15 cellular contexts compared by ENCODE assay signal in genomic region chr19:2524361-2524839, GRCh38. TPM values are rescaled to one million over a fixed set of nuclear protein-coding genes. Genes with fewer than 3 reads are reported as not detected.
DNase-seq lines count a peak whose midpoint lies in the region; ATAC-seq and TF ChIP-seq lines count a peak whose summit lies in the region.
"Had no signal": no experiment of that assay in that cellular context is flagged by ENCODE, and none has a peak within 500 bp of the region (broad histone marks: within the 10 kb centered on the region; RNA-seq: fewer than 3 reads in every experiment).

No MANE protein-coding gene starts in this region.

- peak overlapping the region; percentile 11; the same call in 1 of the 2 replicates for H3K4me2 ChIP-seq in IMR-90 (ENCODE audit: low read depth, low read length)

- H3K27me3 ChIP-seq in A673 (replicated peaks; ENCODE audit: insufficient read depth, low read depth, low read length, poor library complexity): no peaks in the 10 kb centered on the region
- H3K27me3 ChIP-seq in IMR-90 (ENCODE audit: control insufficient read depth, insufficient read depth, low read length): no peaks in the 10 kb centered on the region
- no peaks in the 10 kb centered on the region for H3K27me3 ChIP-seq in dorsolateral prefrontal cortex
- H3K27me3 ChIP-seq: left lung had no signal

- no TSS peak for BruUV-seq in A673 (replicated peaks; lab: Mats Ljungman, UMichigan)
- no TSS peak for BruUV-seq in IMR-90 (replicated peaks; lab: Mats Ljungman, UMichigan)

- no peak for TF ChIP-seq RAD21 in IMR-90 (IDR thresholded peaks at IDR 0.05; ENCODE audit: low read length)

- 89% methylated on average over 16 of the region's 16 CpGs; no CpG with 5 or more reads in 1 of the 2 experiments for WGBS in IMR-90 (ENCODE audit: extremely low coverage in 2 of 2, insufficient read length in 1 of 2), 2 experiments

- peak overlapping the region; percentile 89 for H2AFZ ChIP-seq in IMR-90 (replicated peaks; ENCODE audit: low read length, poor library complexity)

- in situ Hi-C loops in IMR-90 (cut with MboI; ENCODE audit: low sequenced_read_pairs) (no loop called here), ACHN (cut with HindIII; ENCODE audit: low pct_ligation_motif_present, low pct_unique_long_range_greater_than_20kb, low sequenced_read_pairs) (no loop called here)

- H3K79me1 ChIP-seq in IMR-90 (ENCODE audit: low read depth in 1 of 2, low read length in 2 of 2): peaks cover 0 to 11% of the 10 kb centered on the region in 2 experiments; a peak in 1 of 4 replicates

- DNase-seq in A673 (ENCODE audit: low spot score) (no peak), IMR-90 (no peak), dorsolateral prefrontal cortex (no peak), NCI-H1105 treated with DMSO at 0.1 percent for 48 hours (lab: John Stamatoyannopoulos, UW) (no peak), 8988T (no peak), ACHN (no peak), NCI-H446 treated with DMSO at 0.1 percent for 48 hours (lab: John Stamatoyannopoulos, UW) (no peak)
- DNase-seq: activated CD4-positive, alpha-beta T cell treated with anti-CD3 and anti-CD28 coated beads for 48 hours; activated T-cell treated with anti-CD3 and anti-CD28 coated beads, Interleukin-2, amount 50 U/mL, for 4 hours; naive thymus-derived CD4-positive, alpha-beta T cell; NCI-H2107; stimulated activated CD4-positive, alpha-beta T cell treated with anti-CD3 and anti-CD28 coated beads, Interleukin-1b, Interleukin-23, amount 100 ng/mL, for 48 hours; T-helper 9 cell had no signal

- no peaks in the 10 kb centered on the region for H4K20me1 ChIP-seq in IMR-90 (ENCODE audit: insufficient read depth, low read length)

- H2BK120ac ChIP-seq in IMR-90 (ENCODE audit: low read depth, low read length): peak overlapping the region; percentile 92

- dilution Hi-C loops in IMR-90 (cut with HindIII; ENCODE audit: low sequenced_read_pairs, unreplicated experiment): no loop called here

- peak overlapping the region; percentile 92 for H3K4ac ChIP-seq in IMR-90 (ENCODE audit: low read depth, low read length)

- H3K36me3 ChIP-seq in A673 (ENCODE audit: insufficient read depth, low read length, poor library complexity, severe bottlenecking) (no peaks in the 10 kb centered on the region), IMR-90 (ENCODE audit: control insufficient read depth, insufficient read depth, low read length) (no peaks in the 10 kb centered on the region)
- H3K36me3 ChIP-seq: left lung had no signal

- H4K91ac ChIP-seq in IMR-90 (ENCODE audit: insufficient read depth, low read depth, low read length): peak overlapping the region; percentile 29; the same call in 1 of the 2 replicates

- H3K56ac ChIP-seq in IMR-90 (ENCODE audit: extremely low read depth, insufficient read depth, low read length): no peak overlapping the region

- 0 out of 2 replicates have a peak overlapping the region, but pooled peaks have one; percentile 45 for H3K14ac ChIP-seq in IMR-90 (replicated peaks; ENCODE audit: low read depth, low read length)

- H3K36me3 Mint-ChIP-seq in nephron (ENCODE audit: low read depth): no peaks in the 10 kb centered on the region
- H3K36me3 Mint-ChIP-seq: naive thymus-derived CD4-positive, alpha-beta T cell had no signal

- no peak for ATAC-seq in IMR-90 (ENCODE audit: low read depth)
- ATAC-seq: activated T-cell treated with anti-CD3 and anti-CD28 coated beads, Interleukin-2, amount 50 U/mL, for 4 hours; naive thymus-derived CD4-positive, alpha-beta T cell had no signal

- H2BK20ac ChIP-seq in IMR-90 (ENCODE audit: low read depth, low read length): peak overlapping the region; percentile 16; the same call in 1 of the 2 replicates

- CTCF ChIA-PET in A673 (lab: Charles Lee) (no interaction called here), IMR-90 (lab: Yijun Ruan, JAX) (interaction anchor here (1.0 to 1.2 kb wide), 2 partner anchors 18 kb away, joined by 3 read pairs; no protein-coding TSS in a partner anchor)

- intact Hi-C loops in A673 (cut with micrococcal nuclease; ENCODE audit: unreplicated experiment): no loop called here
- intact Hi-C loops in IMR-90 (cut with micrococcal nuclease): no loop called here
- intact Hi-C loops in dorsolateral prefrontal cortex (cut with DNase I): no loop called here

- peak overlapping the region; percentile 17; the same call in 1 of the 3 replicates for H2BK15ac ChIP-seq in IMR-90 (ENCODE audit: low read depth, low read length)

- POLR2A ChIA-PET in A673 (lab: Charles Lee; ENCODE audit: low non-redundant PET) (no interaction called here), IMR-90 (lab: Charles Lee; ENCODE audit: unreplicated experiment) (no interaction called here)

- peak overlapping the region; percentile 40; the same call in 1 of the 2 replicates for H3K18ac ChIP-seq in IMR-90 (ENCODE audit: low read depth, low read length)

- no peaks in the 10 kb centered on the region for H3K9me3 Mint-ChIP-seq in nephron
- H3K9me3 Mint-ChIP-seq: activated T-cell treated with anti-CD3 and anti-CD28 coated beads, Interleukin-2, amount 50 U/mL, for 4 hours; naive thymus-derived CD4-positive, alpha-beta T cell had no signal

- peak overlapping the region; percentile 75 to 90 (median 79) for H3K27ac Mint-ChIP-seq in nephron

- peak overlapping the region; percentile 59; the same call in 1 of the 2 replicates for H3K23ac ChIP-seq in IMR-90 (ENCODE audit: low read depth, low read length)

- H3K9me3 ChIP-seq in A673 (ENCODE audit: low read depth, low read length, poor library complexity, severe bottlenecking) (no peaks in the 10 kb centered on the region), IMR-90 (ENCODE audit: control insufficient read depth, insufficient read depth, low read length) (no peaks in the 10 kb centered on the region)
- H3K9me3 ChIP-seq: left lung had no signal

- H4K5ac ChIP-seq in IMR-90 (ENCODE audit: low read depth, low read length): no peak overlapping the region

- peak overlapping the region; percentile 93 for H2BK5ac ChIP-seq in IMR-90 (ENCODE audit: low read depth, low read length, poor library complexity, severe bottlenecking)

- peaks cover 11% of the 10 kb centered on the region for H3K9me1 ChIP-seq in IMR-90 (ENCODE audit: insufficient read depth, low read length)

- peak overlapping the region; percentile 84 for H2AK9ac ChIP-seq in IMR-90 (replicated peaks; ENCODE audit: low read depth, low read length, poor library complexity)

- H3K27me3 Mint-ChIP-seq in nephron (ENCODE audit: low read depth): peaks cover 3% of the 10 kb centered on the region
- H3K27me3 Mint-ChIP-seq: naive thymus-derived CD4-positive, alpha-beta T cell had no signal

- peak overlapping the region; percentile 2 to 71; a peak in 3 of 4 replicates for H4K8ac ChIP-seq in IMR-90 (ENCODE audit: low read depth in 2 of 2, low read length in 2 of 2)

- H3K27ac ChIP-seq in A673 (ENCODE audit: low read depth, low read length, poor library complexity, severe bottlenecking) (peak overlapping the region; percentile 67), IMR-90 (ENCODE audit: insufficient read depth, low read length) (no peak overlapping the region; the same call in 1 of the 2 replicates), dorsolateral prefrontal cortex (peak overlapping the region in 55 of 59 donors; percentile 46 to 89 (median 79))
- H3K27ac ChIP-seq: left lung had no signal

- H3K4me1 ChIP-seq in A673 (ENCODE audit: insufficient read depth, low read length, poor library complexity, severe bottlenecking) (peaks cover 8% of the 10 kb centered on the region), IMR-90 (ENCODE audit: control insufficient read depth, insufficient read depth, low read length) (peaks cover 17% of the 10 kb centered on the region)

- peak overlapping the region; percentile 93 for H2AK5ac ChIP-seq in IMR-90 (ENCODE audit: low read depth, low read length)

- no peak overlapping the region for H3K9ac ChIP-seq in IMR-90 (ENCODE audit: low read depth, low read length)

- H3K4me3 ChIP-seq in A673 (ENCODE audit: low read depth, low read length, poor library complexity, severe bottlenecking) (peak overlapping the region; percentile 40), IMR-90 (ENCODE audit: insufficient read depth, low read depth, low read length) (no peak overlapping the region), dorsolateral prefrontal cortex (peak overlapping the region in 15 of 59 donors; percentile 7 to 50 (median 41))
- H3K4me3 ChIP-seq: left lung had no signal

- TF ChIP-seq CTCF in A673 (conservative IDR thresholded peaks at IDR 0.05; ENCODE audit: low read depth, low read length) (no peak), IMR-90 (conservative IDR thresholded peaks at IDR 0.05; ENCODE audit: low read depth, low read length) (no peak), dorsolateral prefrontal cortex (IDR thresholded peaks at IDR 0.05 in 54 of 56, conservative IDR thresholded peaks at IDR 0.05 in 2 of 56; ENCODE audit: low read depth in 1 of 56, partially characterized antibody in 56 of 56) (no peak), nephron (IDR thresholded peaks at IDR 0.05; ENCODE audit: unreplicated experiment in 3 of 3) (no peak)

- peaks cover 13% of the 10 kb centered on the region for H3K4me1 Mint-ChIP-seq in nephron
- H3K4me1 Mint-ChIP-seq: naive thymus-derived CD4-positive, alpha-beta T cell had no signal

- H3K4me3 Mint-ChIP-seq in nephron: peak overlapping the region in 1 of 3 experiments; percentile 19
- H3K4me3 Mint-ChIP-seq: activated T-cell treated with anti-CD3 and anti-CD28 coated beads, Interleukin-2, amount 50 U/mL, for 4 hours; naive thymus-derived CD4-positive, alpha-beta T cell had no signal

- no peak for TF ChIP-seq POLR2A in IMR-90 (IDR thresholded peaks at IDR 0.05; ENCODE audit: low read depth, low read length)

TF ChIP-seq in IMR-90, 13 proteins besides CTCF, POLR2A, EP300 and RAD21:
- no peak for TF ChIP-seq RFX5 (IDR thresholded peaks at IDR 0.05; ENCODE audit: low read depth, low read length)
- TF ChIP-seq MAZ (IDR thresholded peaks at IDR 0.05; ENCODE audit: borderline replicate concordance, low read depth, low read length): no peak
- TF ChIP-seq BHLHE40 (IDR thresholded peaks at IDR 0.05; ENCODE audit: low read depth, low read length): no peak
- TF ChIP-seq USF2 (IDR thresholded peaks at IDR 0.05; ENCODE audit: low read depth, low read length): no peak
- TF ChIP-seq MXI1 (IDR thresholded peaks at IDR 0.05; ENCODE audit: borderline replicate concordance, low read depth, low read length): no peak

RNA-seq across cellular contexts. Expression of gene GADD45B, which starts 48.5 kb away (rescaled TPM):
- total RNA-seq in A673 (2021) (12.3 and 16.4 TPM in 2 replicates), IMR-90 (2012; rRNA removed) (28.1 and 30.1 TPM in 2 replicates), dorsolateral prefrontal cortex (100 to 1,000 TPM in 25 of 120 experiments, 10 to 100 TPM in 95; 15.8 to 333 (median 47.4) TPM)
- polyA plus RNA-seq in IMR-90 (2012; rRNA removed): 84.0 and 106 TPM in 2 replicates
- polyA plus RNA-seq in IMR-90 (2012; cell fraction: cytosol; rRNA removed): 70.3 and 87.0 TPM in 2 replicates
- polyA plus RNA-seq in IMR-90 (2012; cell fraction: nucleus; rRNA removed; ENCODE audit: low replicate concordance): 301 and 400 TPM in 2 replicates
